Comparison of ENCODE assay signal across 30 cellular contexts in genomic region chr20:63448050-63448449, GRCh38. TPM values are rescaled to one million over a fixed set of nuclear protein-coding genes. Genes with fewer than 3 reads are reported as not detected.
DNase-seq lines count a peak whose midpoint lies in the region; TF ChIP-seq lines count a peak whose summit lies in the region.
"Had no signal": no experiment of that assay in that cellular context is flagged by ENCODE, and none has a peak within 500 bp of the region (broad histone marks: within the 10 kb centered on the region; RNA-seq: fewer than 3 reads in every experiment).

No MANE protein-coding gene starts in this region.

- intact Hi-C loops in uterus (cut with DNase I; ENCODE audit: low total_unique reads): no loop called here
- intact Hi-C loops in thyroid gland (cut with DNase I): no loop called here

- in situ Hi-C loops in G401 (cut with HindIII; ENCODE audit: low sequenced_read_pairs): no loop called here

- no peaks in the 10 kb centered on the region for H3K36me3 Mint-ChIP-seq in nephron progenitor cell (ENCODE audit: low read depth)
- H3K36me3 Mint-ChIP-seq: activated naive CD4-positive, alpha-beta T cell treated with anti-CD3 and anti-CD28 coated beads, Interleukin-2, amount 10 ng/mL, durations not matched to agents 7 days and 5 days; naive B cell; stimulated activated memory B cell treated with anti-CD40 and anti-IgM and Interleukin-4, amounts not matched to agents 10 μg/mL and 1 μg/mL and 100 μg/mL, for 72 hours had no signal

- TF ChIP-seq EP300 in Ishikawa (IDR thresholded peaks at IDR 0.05; ENCODE audit: borderline replicate concordance): no peak

- peaks cover 20% of the 10 kb centered on the region for H3K4me1 Mint-ChIP-seq in nephron progenitor cell
- H3K4me1 Mint-ChIP-seq: activated CD4-positive, alpha-beta T cell treated with anti-CD3 and anti-CD28 coated beads for 36 hours; activated naive CD4-positive, alpha-beta T cell treated with anti-CD3 and anti-CD28 coated beads, Interleukin-2, amount 10 ng/mL, durations not matched to agents 7 days and 5 days; stimulated activated memory B cell treated with anti-CD40 and anti-IgM and Interleukin-4, amounts not matched to agents 10 μg/mL and 1 μg/mL and 100 μg/mL, for 72 hours had no signal

- H3K9me3 Mint-ChIP-seq in nephron progenitor cell: peaks cover 4% of the 10 kb centered on the region

- peak overlapping the region; percentile 92 for H3K27ac Mint-ChIP-seq in nephron progenitor cell
- H3K27ac Mint-ChIP-seq: activated CD4-positive, alpha-beta T cell treated with anti-CD3 and anti-CD28 coated beads for 36 hours; activated CD8-positive, alpha-beta T cell treated with anti-CD3 and anti-CD28 coated beads, Interleukin-2, amount 10 ng/mL, durations not matched to agents 7 days and 5 days; activated naive CD4-positive, alpha-beta T cell treated with anti-CD3 and anti-CD28 coated beads, Interleukin-2, amount 10 ng/mL, durations not matched to agents 7 days and 5 days; activated T-helper 17 cell treated with anti-CD3 and anti-CD28 coated beads, Interleukin-2, amount 50 U/mL, for 72 hours; naive B cell; stimulated activated memory B cell treated with anti-CD40 and anti-IgM and Interleukin-4, amounts not matched to agents 10 μg/mL and 1 μg/mL and 100 μg/mL, for 72 hours had no signal

- TF ChIP-seq RAD21 in Ishikawa (IDR thresholded peaks at IDR 0.05; ENCODE audit: low read depth): no peak

- H3K27me3 ChIP-seq in uterus: peaks cover 0 to 13% of the 10 kb centered on the region in 2 donors
- H3K27me3 ChIP-seq in thyroid gland: no peaks in the 10 kb centered on the region
- H3K27me3 ChIP-seq: BE2C, upper lobe of left lung had no signal

- H3K4me3 ChIP-seq in uterus (no peak overlapping the region), thyroid gland (replicated peaks in 1 of 3) (no peak overlapping the region)
- H3K4me3 ChIP-seq: gastroesophageal sphincter, left ventricle myocardium inferior, Peyer's patch, upper lobe of left lung had no signal

- H3K9me3 ChIP-seq in uterus (no peaks in the 10 kb centered on the region), thyroid gland (no peaks in the 10 kb centered on the region)
- H3K9me3 ChIP-seq: BE2C, gastroesophageal sphincter, left ventricle myocardium inferior, Peyer's patch, upper lobe of left lung had no signal

- peak; percentile 70 for DNase-seq in G401 (ENCODE audit: low spot score)
- no peak for DNase-seq in nephron progenitor cell
- DNase-seq in uterus: no peak
- no peak for DNase-seq in thyroid gland
- DNase-seq in activated CD4-positive, alpha-beta T cell treated with anti-CD3 and anti-CD28 coated beads, Interleukin-2, amount 50 U/mL, for 48 hours: no peak
- DNase-seq in activated T-cell treated with anti-CD3 and anti-CD28 coated beads, Interleukin-2, amount 50 U/mL, for 48 hours: no peak
- DNase-seq: activated CD4-positive, alpha-beta T cell treated with anti-CD3 and anti-CD28 coated beads for 36 hours; activated CD8-positive, alpha-beta T cell treated with anti-CD3 and anti-CD28 coated beads, Interleukin-2, amount 10 ng/mL, durations not matched to agents 7 days and 5 days; activated naive CD4-positive, alpha-beta T cell treated with anti-CD3 and anti-CD28 coated beads, Interleukin-2, amount 10 ng/mL, durations not matched to agents 7 days and 5 days; BE2C; brain microvascular endothelial cell; DMS53; left ventricle myocardium inferior; mesendoderm; MV-4-11; naive B cell; NCI-H146; NCI-H2171 treated with DMSO at 0.1 percent for 48 hours; NCI-H524; Peyer's patch; SIG-M5 had no signal

- TF ChIP-seq CTCF in nephron progenitor cell (IDR thresholded peaks at IDR 0.05): no peak
- no peak for TF ChIP-seq CTCF in uterus (IDR thresholded peaks at IDR 0.05)
- TF ChIP-seq CTCF in thyroid gland (IDR thresholded peaks at IDR 0.05): no peak

- no peaks in the 10 kb centered on the region for H3K4me1 ChIP-seq in uterus
- H3K4me1 ChIP-seq in thyroid gland: no peaks in the 10 kb centered on the region
- H3K4me1 ChIP-seq: gastroesophageal sphincter, Peyer's patch, upper lobe of left lung had no signal

- H3K27ac ChIP-seq in cingulate gyrus (ENCODE audit: low read depth, low read length) (peak overlapping the region; percentile 51), uterus (no peak overlapping the region), thyroid gland (no peak overlapping the region)
- H3K27ac ChIP-seq: brain microvascular endothelial cell, gastroesophageal sphincter, left ventricle myocardium inferior, Peyer's patch, upper lobe of left lung had no signal

- no peaks in the 10 kb centered on the region for H3K36me3 ChIP-seq in uterus
- H3K36me3 ChIP-seq in thyroid gland: no peaks in the 10 kb centered on the region
- H3K36me3 ChIP-seq: BE2C, brain microvascular endothelial cell, gastroesophageal sphincter, left ventricle myocardium inferior, Peyer's patch, upper lobe of left lung had no signal

- TF ChIP-seq POLR2A in uterus (IDR thresholded peaks at IDR 0.05) (no peak), thyroid gland (IDR thresholded peaks at IDR 0.05) (no peak)

- no peak overlapping the region for H3K4me3 Mint-ChIP-seq in nephron progenitor cell
- H3K4me3 Mint-ChIP-seq: activated CD4-positive, alpha-beta T cell treated with anti-CD3 and anti-CD28 coated beads for 36 hours; activated CD8-positive, alpha-beta T cell treated with anti-CD3 and anti-CD28 coated beads, Interleukin-2, amount 10 ng/mL, durations not matched to agents 7 days and 5 days; activated naive CD4-positive, alpha-beta T cell treated with anti-CD3 and anti-CD28 coated beads, Interleukin-2, amount 10 ng/mL, durations not matched to agents 7 days and 5 days; activated T-helper 17 cell treated with anti-CD3 and anti-CD28 coated beads, Interleukin-2, amount 50 U/mL, for 72 hours; stimulated activated memory B cell treated with anti-CD40 and anti-IgM and Interleukin-4, amounts not matched to agents 10 μg/mL and 1 μg/mL and 100 μg/mL, for 72 hours had no signal

- H3K27me3 Mint-ChIP-seq in nephron progenitor cell (ENCODE audit: low read depth, poor library complexity): peaks cover 8% of the 10 kb centered on the region

- WGBS in thyroid gland, 2 donors: 42 to 50% methylated on average over 12 to 20 of the region's 21 CpGs

TF ChIP-seq in Ishikawa, 13 proteins besides CTCF, POLR2A, EP300 and RAD21:
- TF ChIP-seq EGR1 (IDR thresholded peaks at IDR 0.05): no peak
- peak; percentile 27; the same call in 1 of the 2 replicates for TF ChIP-seq MAX (IDR thresholded peaks at IDR 0.05)

RNA-seq across cellular contexts. Expression of gene KCNQ2, which starts 24.4 kb away (rescaled TPM):
- 133 and 160 TPM in 2 replicates for total RNA-seq in G401 (2014; rRNA removed; shearing (Covaris generic))
- 1 to 10 TPM in 2 of 4 donors, not detected in 2; 1.2 to 4.9 TPM for total RNA-seq in uterus
- total RNA-seq in thyroid gland: under 1 TPM in 2 of 4 donors, not detected in 2; 0.11 to 0.27 TPM
- total RNA-seq: activated CD4-positive, alpha-beta T cell treated with anti-CD3 and anti-CD28 coated beads for 36 hours; activated CD8-positive, alpha-beta T cell treated with anti-CD3 and anti-CD28 coated beads, Interleukin-2, amount 10 ng/mL, durations not matched to agents 7 days and 5 days; LHCN-M2; osteocyte; Peyer's patch; subcutaneous adipose tissue had no signal

RNA-seq across cellular contexts. Expression of gene EEF1A2, which starts 50.8 kb away (rescaled TPM):
- 47.5 and 58.1 TPM in 2 replicates for total RNA-seq in G401 (2014; rRNA removed; shearing (Covaris generic))
- total RNA-seq in uterus (1 to 10 TPM in 2 of 4 donors, not detected in 2; 1.1 to 1.5 TPM), thyroid gland (1 to 10 TPM in 3 of 4 donors, under 1 TPM in 1; 0.22 to 2.0 (median 1.3) TPM)
- total RNA-seq: activated CD8-positive, alpha-beta T cell treated with anti-CD3 and anti-CD28 coated beads, Interleukin-2, amount 10 ng/mL, durations not matched to agents 7 days and 5 days; subcutaneous adipose tissue had no signal

Comparison
In these comparisons a context has a peak if more than half of its experiments do, and no peak if none do; other contexts are left out.
1. RNA of gene KCNQ2, which starts 24.4 kb away (total RNA-seq): 133 to 160 TPM in G401; 1.2 to 4.9 TPM in uterus and 0.11 to 0.27 TPM in thyroid gland; every median in the first group is over 10 times any median in the second.
2. RNA of gene EEF1A2, which starts 50.8 kb away (total RNA-seq): 47.5 to 58.1 TPM in G401; 0.22 to 2.0 TPM in thyroid gland and 1.1 to 1.5 TPM in uterus; every median in the first group is over 10 times any median in the second.